In the genomic region with DNA sequence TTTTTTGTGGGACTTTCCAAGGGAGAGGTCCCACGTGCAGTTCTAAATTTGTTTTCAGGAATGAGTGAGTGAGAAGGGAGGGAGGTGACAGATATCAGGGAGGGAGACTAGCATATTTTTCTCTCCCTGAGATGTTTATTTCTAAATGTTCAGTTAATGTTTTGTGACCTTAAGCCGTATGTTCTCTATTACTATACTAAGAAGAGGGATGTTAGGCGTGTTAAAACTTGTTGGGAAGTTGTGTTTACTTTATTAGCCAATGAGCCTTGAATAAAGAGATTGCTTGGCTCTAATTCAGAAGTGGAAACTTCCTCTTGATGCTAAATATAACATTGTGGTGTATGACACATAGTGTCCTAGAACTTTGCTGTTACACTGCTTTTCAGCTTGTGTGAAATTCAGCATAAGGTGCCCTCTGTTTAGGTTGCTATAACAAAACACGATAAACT, we compare ENCODE assay signal across 8 cellular contexts. TPM values are rescaled to one million over a fixed set of nuclear protein-coding genes. Genes with fewer than 3 reads are reported as not detected.
DNase-seq lines count a peak whose midpoint lies in the region; ATAC-seq and TF ChIP-seq lines count a peak whose summit lies in the region.

No MANE protein-coding gene starts in this region.

- H3F3A ChIP-seq in GM23248 (ENCODE audit: insufficient read depth): no peaks in the 10 kb centered on the region

- DNase-seq in GM23248 (peak; percentile 72), OCI-M1 (lab: John Stamatoyannopoulos, UW) (peak; percentile 35), right atrium auricular region (ENCODE audit: low spot score) (no peak), NCI-H187 (lab: John Stamatoyannopoulos, UW) (no peak), RKO (ENCODE audit: low spot score) (no peak)
- no peak for DNase-seq in CD8-positive, alpha-beta memory T cell

- no peaks in the 10 kb centered on the region for H3K27me3 ChIP-seq in BLaER1 treated with 17β-estradiol and CSF1 and Interleukin-3, amounts not matched to agents 10 nM and 100 nM
- H3K27me3 ChIP-seq in GM23248 (replicated peaks; ENCODE audit: insufficient read depth): no peaks in the 10 kb centered on the region
- H3K27me3 ChIP-seq in right atrium auricular region: no peaks in the 10 kb centered on the region
- H3K27me3 ChIP-seq in CD8-positive, alpha-beta memory T cell (ENCODE audit: insufficient read depth, low read length, poor library complexity, severe bottlenecking): no peaks in the 10 kb centered on the region

- H3K4me1 Mint-ChIP-seq in CD8-positive, alpha-beta memory T cell: no peaks in the 10 kb centered on the region

- TF ChIP-seq CTCF in right atrium auricular region (IDR thresholded peaks at IDR 0.05): no peak

- no peaks in the 10 kb centered on the region for H3K9me2 ChIP-seq in GM23248 (ENCODE audit: insufficient read depth)

- peaks cover 0 to 17% (median 6%) of the 10 kb centered on the region in 5 donors for H3K9me3 Mint-ChIP-seq in CD8-positive, alpha-beta memory T cell

- H4K20me1 ChIP-seq in BLaER1 treated with 17β-estradiol and CSF1 and Interleukin-3, amounts not matched to agents 10 nM and 100 nM: no peaks in the 10 kb centered on the region
- H4K20me1 ChIP-seq in GM23248 (ENCODE audit: insufficient read depth): no peaks in the 10 kb centered on the region; the same call in 1 of the 2 replicates

- peak overlapping the region in 6 of 11 experiments; percentile 2 to 56 (median 46); a peak in 6 of 22 replicates for H3K9ac ChIP-seq in BLaER1 treated with 17β-estradiol and CSF1 and Interleukin-3, amounts not matched to agents 10 nM and 100 nM
- no peak overlapping the region for H3K9ac ChIP-seq in GM23248

- peak overlapping the region; percentile 20; the same call in 1 of the 2 replicates for H2AFZ ChIP-seq in GM23248

- no peaks in the 10 kb centered on the region for H3K36me3 Mint-ChIP-seq in CD8-positive, alpha-beta memory T cell

- H3K4me3 Mint-ChIP-seq in CD8-positive, alpha-beta memory T cell: no peak overlapping the region

- H3K27ac Mint-ChIP-seq in CD8-positive, alpha-beta memory T cell: no peak overlapping the region

- POLR2A ChIA-PET in CD8-positive, alpha-beta memory T cell (lab: Charles Lee): no interaction called here

- no peaks in the 10 kb centered on the region for H3K36me3 ChIP-seq in BLaER1 treated with 17β-estradiol and CSF1 and Interleukin-3, amounts not matched to agents 10 nM and 100 nM
- H3K36me3 ChIP-seq in GM23248 (ENCODE audit: low read depth): no peaks in the 10 kb centered on the region
- H3K36me3 ChIP-seq in right atrium auricular region: no peaks in the 10 kb centered on the region
- no peaks in the 10 kb centered on the region for H3K36me3 ChIP-seq in CD8-positive, alpha-beta memory T cell (ENCODE audit: insufficient read depth, low read length)

- H3K9me3 ChIP-seq in BLaER1 treated with 17β-estradiol and CSF1 and Interleukin-3, amounts not matched to agents 10 nM and 100 nM (replicated peaks in 1 of 11): peaks cover 5 to 18% (median 12%) of the 10 kb centered on the region in 11 experiments; a peak in 18 of 22 replicates
- H3K9me3 ChIP-seq in GM23248 (ENCODE audit: low read depth) (no peaks in the 10 kb centered on the region), right atrium auricular region (peaks cover 0 to 14% of the 10 kb centered on the region in 2 donors)
- no peaks in the 10 kb centered on the region for H3K9me3 ChIP-seq in CD8-positive, alpha-beta memory T cell (ENCODE audit: low read length)

- peak overlapping the region; percentile 24 to 77 (median 61); a peak in 20 of 22 replicates for H3K27ac ChIP-seq in BLaER1 treated with 17β-estradiol and CSF1 and Interleukin-3, amounts not matched to agents 10 nM and 100 nM
- H3K27ac ChIP-seq in GM23248 (no peak overlapping the region), right atrium auricular region (peak overlapping the region; percentile 65 to 90)
- no peak overlapping the region for H3K27ac ChIP-seq in CD8-positive, alpha-beta memory T cell (ENCODE audit: low read depth, low read length)

- WGBS in GM23248 (ENCODE audit: low coverage in 1 of 2, low lambda C conversion rate in 2 of 2, missing lambda C conversion rate in 2 of 2), 2 experiments: 6 to 10% methylated on average over 4 of the region's 4 CpGs

- peak overlapping the region; percentile 40 to 91 (median 71) for H3K4me2 ChIP-seq in BLaER1 treated with 17β-estradiol and CSF1 and Interleukin-3, amounts not matched to agents 10 nM and 100 nM
- peak overlapping the region; percentile 21 for H3K4me2 ChIP-seq in GM23248 (ENCODE audit: unreplicated experiment)

- H3K4me3 ChIP-seq in BLaER1 treated with 17β-estradiol and CSF1 and Interleukin-3, amounts not matched to agents 10 nM and 100 nM: 0 out of 20 replicates have a peak overlapping the region, but pooled peaks of 1 of the 10 experiments have one; percentile 22
- H3K4me3 ChIP-seq in GM23248 (no peak overlapping the region), right atrium auricular region (no peak overlapping the region)
- H3K4me3 ChIP-seq in CD8-positive, alpha-beta memory T cell (ENCODE audit: low read length): no peak overlapping the region

- no peaks in the 10 kb centered on the region for H3K79me2 ChIP-seq in GM23248 (ENCODE audit: insufficient read depth)

- CTCF ChIA-PET in CD8-positive, alpha-beta memory T cell (lab: Charles Lee): no interaction called here

- in situ Hi-C loops in GM23248 (cut with MboI): no loop called here

- peaks cover 18 to 63% of the 10 kb centered on the region in 2 donors for H3K27me3 Mint-ChIP-seq in CD8-positive, alpha-beta memory T cell

- ATAC-seq in GM21390 (IDR thresholded peaks at IDR 0.05; ENCODE audit: unreplicated experiment): no peak

- peaks cover 14 to 23% (median 17%) of the 10 kb centered on the region in 10 experiments for H3K4me1 ChIP-seq in BLaER1 treated with 17β-estradiol and CSF1 and Interleukin-3, amounts not matched to agents 10 nM and 100 nM
- H3K4me1 ChIP-seq in GM23248 (ENCODE audit: insufficient read depth) (peaks cover 9% of the 10 kb centered on the region; the same call in 1 of the 2 replicates), right atrium auricular region (peaks cover 0 to 20% of the 10 kb centered on the region in 2 donors)
- no peaks in the 10 kb centered on the region for H3K4me1 ChIP-seq in CD8-positive, alpha-beta memory T cell (ENCODE audit: insufficient read depth, low read length)

RNA-seq across cellular contexts. Expression of gene DNAH11, which starts 37.3 kb away (rescaled TPM):
- total RNA-seq in GM23248 (2014; rRNA removed; shearing (Covaris generic)): 0.51 and 3.1 TPM in 2 replicates
- polyA plus RNA-seq in GM23248 (2016; fragmentation: Nextera tagmentation; extraction: Ambion mirVana): 0.91 and 1.3 TPM in 2 replicates
- total RNA-seq in right atrium auricular region: 1 to 10 TPM; 2.8 to 3.5 TPM
- under 1 TPM in 1 of 2 experiments, not detected in 1; 0.02 TPM for total RNA-seq in CD8-positive, alpha-beta memory T cell
- polyA plus RNA-seq in CD8-positive, alpha-beta memory T cell: not detected

Comparison
In these comparisons a context has a peak if more than half of its experiments do, and no peak if none do; other contexts are left out.
1. H3K27ac ChIP-seq: peak in BLaER1 treated with 17β-estradiol and CSF1 and Interleukin-3, amounts not matched to agents 10 nM and 100 nM (11 of 11) and right atrium auricular region (2 of 2); none in GM23248 (single experiment) and CD8-positive, alpha-beta memory T cell (single experiment).
2. DNase-seq: peak in GM23248 (single experiment) and OCI-M1 (single experiment); none in right atrium auricular region (single experiment), NCI-H187 (0 of 2), RKO (single experiment) and CD8-positive, alpha-beta memory T cell (0 of 5).